ENCODE assay signal across 1 cellular context in the genomic region with DNA sequence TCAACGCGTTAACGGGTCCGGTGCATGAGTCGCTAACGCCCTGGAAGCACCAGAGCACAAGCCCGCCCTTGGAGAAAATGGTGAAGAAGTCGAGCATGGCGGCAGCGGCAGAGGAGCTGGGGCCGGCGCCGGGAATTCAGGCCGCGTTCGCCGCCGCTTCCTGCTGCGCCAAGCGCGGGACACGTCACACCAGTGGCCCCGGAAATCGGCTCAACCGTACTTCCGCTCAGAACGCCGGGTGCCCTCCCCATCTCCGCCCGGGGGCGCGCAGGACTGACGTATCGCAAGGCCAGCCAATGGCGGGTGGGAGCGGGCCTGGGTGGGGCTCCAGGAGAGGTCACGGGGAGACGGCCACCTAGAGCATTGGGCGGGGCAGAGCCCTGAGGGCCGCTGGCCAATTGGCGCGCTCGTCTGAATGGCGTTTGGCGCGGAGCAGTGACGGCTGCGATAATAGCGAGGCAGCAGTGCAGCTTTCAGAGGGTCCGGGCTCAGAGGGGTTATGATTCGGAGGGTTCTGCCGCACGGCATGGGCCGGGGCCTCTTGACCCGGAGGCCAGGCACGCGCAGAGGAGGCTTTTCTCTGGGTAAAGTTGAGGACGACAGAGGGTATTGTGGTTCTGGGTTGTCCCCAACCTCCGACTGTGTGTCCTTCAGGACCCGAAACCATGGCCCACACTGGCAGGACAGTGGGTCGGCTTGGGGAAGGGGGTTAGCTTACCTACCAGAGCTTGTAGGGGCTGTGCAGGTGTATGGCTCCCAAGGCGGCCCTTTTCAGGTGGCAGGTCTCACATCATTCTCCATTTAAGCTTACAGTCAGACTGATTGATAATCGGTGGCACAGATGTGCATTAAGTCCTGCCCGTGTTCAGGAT.
A peak's percentile ranks its signal among the peaks of the same experiment; 100 is the strongest.
TF ChIP-seq lines count a peak whose summit lies in the region.

A gene (plus strand): TSS at position 447 of the 872 bp plus-strand sequence. CDS start 53 bp downstream, at position 500.
A gene with protein sequence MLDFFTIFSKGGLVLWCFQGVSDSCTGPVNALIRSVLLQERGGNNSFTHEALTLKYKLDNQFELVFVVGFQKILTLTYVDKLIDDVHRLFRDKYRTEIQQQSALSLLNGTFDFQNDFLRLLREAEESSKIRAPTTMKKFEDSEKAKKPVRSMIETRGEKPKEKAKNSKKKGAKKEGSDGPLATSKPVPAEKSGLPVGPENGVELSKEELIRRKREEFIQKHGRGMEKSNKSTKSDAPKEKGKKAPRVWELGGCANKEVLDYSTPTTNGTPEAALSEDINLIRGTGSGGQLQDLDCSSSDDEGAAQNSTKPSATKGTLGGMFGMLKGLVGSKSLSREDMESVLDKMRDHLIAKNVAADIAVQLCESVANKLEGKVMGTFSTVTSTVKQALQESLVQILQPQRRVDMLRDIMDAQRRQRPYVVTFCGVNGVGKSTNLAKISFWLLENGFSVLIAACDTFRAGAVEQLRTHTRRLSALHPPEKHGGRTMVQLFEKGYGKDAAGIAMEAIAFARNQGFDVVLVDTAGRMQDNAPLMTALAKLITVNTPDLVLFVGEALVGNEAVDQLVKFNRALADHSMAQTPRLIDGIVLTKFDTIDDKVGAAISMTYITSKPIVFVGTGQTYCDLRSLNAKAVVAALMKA (minus strand): TSS at position 188 of the 872 bp plus-strand sequence. CDS start 91 bp downstream, at position 97.

TF ChIP-seq in WTC11, 78 proteins besides CTCF, POLR2A, EP300 and RAD21 (continued from another document):
- TF ChIP-seq, protein P1, sequence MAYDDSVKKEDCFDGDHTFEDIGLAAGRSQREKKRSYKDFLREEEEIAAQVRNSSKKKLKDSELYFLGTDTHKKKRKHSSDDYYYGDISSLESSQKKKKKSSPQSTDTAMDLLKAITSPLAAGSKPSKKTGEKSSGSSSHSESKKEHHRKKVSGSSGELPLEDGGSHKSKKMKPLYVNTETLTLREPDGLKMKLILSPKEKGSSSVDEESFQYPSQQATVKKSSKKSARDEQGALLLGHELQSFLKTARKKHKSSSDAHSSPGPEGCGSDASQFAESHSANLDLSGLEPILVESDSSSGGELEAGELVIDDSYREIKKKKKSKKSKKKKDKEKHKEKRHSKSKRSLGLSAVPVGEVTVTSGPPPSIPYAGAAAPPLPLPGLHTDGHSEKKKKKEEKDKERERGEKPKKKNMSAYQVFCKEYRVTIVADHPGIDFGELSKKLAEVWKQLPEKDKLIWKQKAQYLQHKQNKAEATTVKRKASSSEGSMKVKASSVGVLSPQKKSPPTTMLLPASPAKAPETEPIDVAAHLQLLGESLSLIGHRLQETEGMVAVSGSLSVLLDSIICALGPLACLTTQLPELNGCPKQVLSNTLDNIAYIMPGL (CRISPR knock-in tag; IDR thresholded peaks at IDR 0.05): peak; percentile 54; the same call in 1 of the 2 replicates
- TF ChIP-seq, protein P2, sequence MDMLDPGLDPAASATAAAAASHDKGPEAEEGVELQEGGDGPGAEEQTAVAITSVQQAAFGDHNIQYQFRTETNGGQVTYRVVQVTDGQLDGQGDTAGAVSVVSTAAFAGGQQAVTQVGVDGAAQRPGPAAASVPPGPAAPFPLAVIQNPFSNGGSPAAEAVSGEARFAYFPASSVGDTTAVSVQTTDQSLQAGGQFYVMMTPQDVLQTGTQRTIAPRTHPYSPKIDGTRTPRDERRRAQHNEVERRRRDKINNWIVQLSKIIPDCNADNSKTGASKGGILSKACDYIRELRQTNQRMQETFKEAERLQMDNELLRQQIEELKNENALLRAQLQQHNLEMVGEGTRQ (CRISPR knock-in tag; IDR thresholded peaks at IDR 0.05): peak; percentile 95
- no peak for TF ChIP-seq OVOL2 (CRISPR knock-in tag; IDR thresholded peaks at IDR 0.05; ENCODE audit: borderline replicate concordance)
- TF ChIP-seq ZNF138 (CRISPR knock-in tag; conservative IDR thresholded peaks at IDR 0.05): 0 out of 2 replicates have a peak, but pooled peaks have one; percentile 23
- TF ChIP-seq, protein P3, sequence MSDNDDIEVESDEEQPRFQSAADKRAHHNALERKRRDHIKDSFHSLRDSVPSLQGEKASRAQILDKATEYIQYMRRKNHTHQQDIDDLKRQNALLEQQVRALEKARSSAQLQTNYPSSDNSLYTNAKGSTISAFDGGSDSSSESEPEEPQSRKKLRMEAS (CRISPR knock-in tag; IDR thresholded peaks at IDR 0.05): peak; percentile 83
- TF ChIP-seq ZNF317 (CRISPR knock-in tag; IDR thresholded peaks at IDR 0.05; ENCODE audit: borderline replicate concordance, low read depth): no peak
- TF ChIP-seq ATF1 (CRISPR knock-in tag; IDR thresholded peaks at IDR 0.05): peak; percentile 96; the same call in 1 of the 2 replicates
- TF ChIP-seq SOX15 (CRISPR knock-in tag; IDR thresholded peaks at IDR 0.05): no peak
- no peak for TF ChIP-seq ZNF121 (CRISPR knock-in tag; IDR thresholded peaks at IDR 0.05)
- peak; percentile 99 for TF ChIP-seq CREM (CRISPR knock-in tag; IDR thresholded peaks at IDR 0.05)
- TF ChIP-seq, protein P4, sequence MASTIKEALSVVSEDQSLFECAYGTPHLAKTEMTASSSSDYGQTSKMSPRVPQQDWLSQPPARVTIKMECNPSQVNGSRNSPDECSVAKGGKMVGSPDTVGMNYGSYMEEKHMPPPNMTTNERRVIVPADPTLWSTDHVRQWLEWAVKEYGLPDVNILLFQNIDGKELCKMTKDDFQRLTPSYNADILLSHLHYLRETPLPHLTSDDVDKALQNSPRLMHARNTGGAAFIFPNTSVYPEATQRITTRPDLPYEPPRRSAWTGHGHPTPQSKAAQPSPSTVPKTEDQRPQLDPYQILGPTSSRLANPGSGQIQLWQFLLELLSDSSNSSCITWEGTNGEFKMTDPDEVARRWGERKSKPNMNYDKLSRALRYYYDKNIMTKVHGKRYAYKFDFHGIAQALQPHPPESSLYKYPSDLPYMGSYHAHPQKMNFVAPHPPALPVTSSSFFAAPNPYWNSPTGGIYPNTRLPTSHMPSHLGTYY (CRISPR knock-in tag; IDR thresholded peaks at IDR 0.05): no peak
- peak; percentile 57 for TF ChIP-seq ESRRA (CRISPR knock-in tag; IDR thresholded peaks at IDR 0.05; ENCODE audit: borderline replicate concordance)
- TF ChIP-seq IRF2 (CRISPR knock-in tag; IDR thresholded peaks at IDR 0.05; ENCODE audit: borderline replicate concordance, low read depth): no peak
- TF ChIP-seq, protein P5, sequence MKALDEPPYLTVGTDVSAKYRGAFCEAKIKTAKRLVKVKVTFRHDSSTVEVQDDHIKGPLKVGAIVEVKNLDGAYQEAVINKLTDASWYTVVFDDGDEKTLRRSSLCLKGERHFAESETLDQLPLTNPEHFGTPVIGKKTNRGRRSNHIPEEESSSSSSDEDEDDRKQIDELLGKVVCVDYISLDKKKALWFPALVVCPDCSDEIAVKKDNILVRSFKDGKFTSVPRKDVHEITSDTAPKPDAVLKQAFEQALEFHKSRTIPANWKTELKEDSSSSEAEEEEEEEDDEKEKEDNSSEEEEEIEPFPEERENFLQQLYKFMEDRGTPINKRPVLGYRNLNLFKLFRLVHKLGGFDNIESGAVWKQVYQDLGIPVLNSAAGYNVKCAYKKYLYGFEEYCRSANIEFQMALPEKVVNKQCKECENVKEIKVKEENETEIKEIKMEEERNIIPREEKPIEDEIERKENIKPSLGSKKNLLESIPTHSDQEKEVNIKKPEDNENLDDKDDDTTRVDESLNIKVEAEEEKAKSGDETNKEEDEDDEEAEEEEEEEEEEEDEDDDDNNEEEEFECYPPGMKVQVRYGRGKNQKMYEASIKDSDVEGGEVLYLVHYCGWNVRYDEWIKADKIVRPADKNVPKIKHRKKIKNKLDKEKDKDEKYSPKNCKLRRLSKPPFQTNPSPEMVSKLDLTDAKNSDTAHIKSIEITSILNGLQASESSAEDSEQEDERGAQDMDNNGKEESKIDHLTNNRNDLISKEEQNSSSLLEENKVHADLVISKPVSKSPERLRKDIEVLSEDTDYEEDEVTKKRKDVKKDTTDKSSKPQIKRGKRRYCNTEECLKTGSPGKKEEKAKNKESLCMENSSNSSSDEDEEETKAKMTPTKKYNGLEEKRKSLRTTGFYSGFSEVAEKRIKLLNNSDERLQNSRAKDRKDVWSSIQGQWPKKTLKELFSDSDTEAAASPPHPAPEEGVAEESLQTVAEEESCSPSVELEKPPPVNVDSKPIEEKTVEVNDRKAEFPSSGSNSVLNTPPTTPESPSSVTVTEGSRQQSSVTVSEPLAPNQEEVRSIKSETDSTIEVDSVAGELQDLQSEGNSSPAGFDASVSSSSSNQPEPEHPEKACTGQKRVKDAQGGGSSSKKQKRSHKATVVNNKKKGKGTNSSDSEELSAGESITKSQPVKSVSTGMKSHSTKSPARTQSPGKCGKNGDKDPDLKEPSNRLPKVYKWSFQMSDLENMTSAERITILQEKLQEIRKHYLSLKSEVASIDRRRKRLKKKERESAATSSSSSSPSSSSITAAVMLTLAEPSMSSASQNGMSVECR (CRISPR knock-in tag; IDR thresholded peaks at IDR 0.05; ENCODE audit: borderline replicate concordance): peak; percentile 78; the same call in 1 of the 2 replicates
- TF ChIP-seq, protein P6, sequence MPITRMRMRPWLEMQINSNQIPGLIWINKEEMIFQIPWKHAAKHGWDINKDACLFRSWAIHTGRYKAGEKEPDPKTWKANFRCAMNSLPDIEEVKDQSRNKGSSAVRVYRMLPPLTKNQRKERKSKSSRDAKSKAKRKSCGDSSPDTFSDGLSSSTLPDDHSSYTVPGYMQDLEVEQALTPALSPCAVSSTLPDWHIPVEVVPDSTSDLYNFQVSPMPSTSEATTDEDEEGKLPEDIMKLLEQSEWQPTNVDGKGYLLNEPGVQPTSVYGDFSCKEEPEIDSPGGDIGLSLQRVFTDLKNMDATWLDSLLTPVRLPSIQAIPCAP (CRISPR knock-in tag; IDR thresholded peaks at IDR 0.05): 0 out of 2 replicates have a peak, but pooled peaks have one; percentile 54
- peak; percentile 24; the same call in 1 of the 2 replicates for TF ChIP-seq TEAD4 (CRISPR knock-in tag; IDR thresholded peaks at IDR 0.05)
- peak; percentile 99 for TF ChIP-seq SP1 (CRISPR knock-in tag; conservative IDR thresholded peaks at IDR 0.05)
- TF ChIP-seq CBFB (CRISPR knock-in tag; IDR thresholded peaks at IDR 0.05; ENCODE audit: low read depth): peak; percentile 79; the same call in 1 of the 2 replicates
- TF ChIP-seq SMAD3 (CRISPR knock-in tag; IDR thresholded peaks at IDR 0.05; ENCODE audit: borderline replicate concordance): no peak
- peak; percentile 96 for TF ChIP-seq ZBTB21 (CRISPR knock-in tag; IDR thresholded peaks at IDR 0.05; ENCODE audit: borderline replicate concordance)
- peak; percentile 84 for TF ChIP-seq JUN (CRISPR knock-in tag; IDR thresholded peaks at IDR 0.05)
- TF ChIP-seq TCF7 (CRISPR knock-in tag; IDR thresholded peaks at IDR 0.05; ENCODE audit: low read depth): no peak
- TF ChIP-seq, protein P7, sequence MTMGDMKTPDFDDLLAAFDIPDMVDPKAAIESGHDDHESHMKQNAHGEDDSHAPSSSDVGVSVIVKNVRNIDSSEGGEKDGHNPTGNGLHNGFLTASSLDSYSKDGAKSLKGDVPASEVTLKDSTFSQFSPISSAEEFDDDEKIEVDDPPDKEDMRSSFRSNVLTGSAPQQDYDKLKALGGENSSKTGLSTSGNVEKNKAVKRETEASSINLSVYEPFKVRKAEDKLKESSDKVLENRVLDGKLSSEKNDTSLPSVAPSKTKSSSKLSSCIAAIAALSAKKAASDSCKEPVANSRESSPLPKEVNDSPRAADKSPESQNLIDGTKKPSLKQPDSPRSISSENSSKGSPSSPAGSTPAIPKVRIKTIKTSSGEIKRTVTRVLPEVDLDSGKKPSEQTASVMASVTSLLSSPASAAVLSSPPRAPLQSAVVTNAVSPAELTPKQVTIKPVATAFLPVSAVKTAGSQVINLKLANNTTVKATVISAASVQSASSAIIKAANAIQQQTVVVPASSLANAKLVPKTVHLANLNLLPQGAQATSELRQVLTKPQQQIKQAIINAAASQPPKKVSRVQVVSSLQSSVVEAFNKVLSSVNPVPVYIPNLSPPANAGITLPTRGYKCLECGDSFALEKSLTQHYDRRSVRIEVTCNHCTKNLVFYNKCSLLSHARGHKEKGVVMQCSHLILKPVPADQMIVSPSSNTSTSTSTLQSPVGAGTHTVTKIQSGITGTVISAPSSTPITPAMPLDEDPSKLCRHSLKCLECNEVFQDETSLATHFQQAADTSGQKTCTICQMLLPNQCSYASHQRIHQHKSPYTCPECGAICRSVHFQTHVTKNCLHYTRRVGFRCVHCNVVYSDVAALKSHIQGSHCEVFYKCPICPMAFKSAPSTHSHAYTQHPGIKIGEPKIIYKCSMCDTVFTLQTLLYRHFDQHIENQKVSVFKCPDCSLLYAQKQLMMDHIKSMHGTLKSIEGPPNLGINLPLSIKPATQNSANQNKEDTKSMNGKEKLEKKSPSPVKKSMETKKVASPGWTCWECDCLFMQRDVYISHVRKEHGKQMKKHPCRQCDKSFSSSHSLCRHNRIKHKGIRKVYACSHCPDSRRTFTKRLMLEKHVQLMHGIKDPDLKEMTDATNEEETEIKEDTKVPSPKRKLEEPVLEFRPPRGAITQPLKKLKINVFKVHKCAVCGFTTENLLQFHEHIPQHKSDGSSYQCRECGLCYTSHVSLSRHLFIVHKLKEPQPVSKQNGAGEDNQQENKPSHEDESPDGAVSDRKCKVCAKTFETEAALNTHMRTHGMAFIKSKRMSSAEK (CRISPR knock-in tag; IDR thresholded peaks at IDR 0.05; ENCODE audit: borderline replicate concordance): no peak
- TF ChIP-seq, protein P8, sequence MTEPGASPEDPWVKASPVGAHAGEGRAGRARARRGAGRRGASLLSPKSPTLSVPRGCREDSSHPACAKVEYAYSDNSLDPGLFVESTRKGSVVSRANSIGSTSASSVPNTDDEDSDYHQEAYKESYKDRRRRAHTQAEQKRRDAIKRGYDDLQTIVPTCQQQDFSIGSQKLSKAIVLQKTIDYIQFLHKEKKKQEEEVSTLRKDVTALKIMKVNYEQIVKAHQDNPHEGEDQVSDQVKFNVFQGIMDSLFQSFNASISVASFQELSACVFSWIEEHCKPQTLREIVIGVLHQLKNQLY (CRISPR knock-in tag; IDR thresholded peaks at IDR 0.05): no peak
- no peak for TF ChIP-seq SMAD4 (CRISPR knock-in tag; IDR thresholded peaks at IDR 0.05)
- TF ChIP-seq EMX1 (CRISPR knock-in tag; IDR thresholded peaks at IDR 0.05): no peak
